ENCODE assay signal across 9 cellular contexts in genomic region chr1:234656981-234657651, GRCh38. TPM values are rescaled to one million over a fixed set of nuclear protein-coding genes. Genes with fewer than 3 reads are reported as not detected.
DNase-seq lines count a peak whose midpoint lies in the region; ATAC-seq and TF ChIP-seq lines count a peak whose summit lies in the region.
"Had no signal": no experiment of that assay in that cellular context is flagged by ENCODE, and none has a peak within 500 bp of the region (broad histone marks: within the 10 kb centered on the region; RNA-seq: fewer than 3 reads in every experiment).

No MANE protein-coding gene starts in this region.

- H3K9me2 ChIP-seq in hepatocyte (replicated peaks; ENCODE audit: insufficient read depth) = no peaks in the 10 kb centered on the region

- H3K79me2 ChIP-seq in hepatocyte = no peaks in the 10 kb centered on the region

- CTCF ChIA-PET in activated B cell treated with CpG ODN at 0.5 μM for 24 hours (lab: Charles Lee) = interaction anchor here (0.6 kb wide), 1 partner anchor 114 kb away, joined by 4 read pairs; no protein-coding TSS in a partner anchor

- no peaks in the 10 kb centered on the region for H3K27me3 Mint-ChIP-seq in activated B cell treated with CpG ODN at 0.5 μM for 24 hours

- H3K4me3 ChIP-seq in hepatocyte (no peak overlapping the region), thymus (ENCODE audit: low read length) (no peak overlapping the region), uterus (no peak overlapping the region)
- H3K4me3 ChIP-seq: BLaER1 had no signal

- H3K4me3 Mint-ChIP-seq in activated B cell treated with CpG ODN at 0.5 μM for 24 hours = no peak overlapping the region

- POLR2A ChIA-PET in activated B cell treated with CpG ODN at 0.5 μM for 24 hours (lab: Charles Lee) = interaction anchor here (0.6 to 1.8 kb wide), 3 partner anchors 13 to 74 kb away, joined by 3 read pairs; no protein-coding TSS in a partner anchor

- H3K4me2 ChIP-seq in hepatocyte = no peak overlapping the region
- H3K4me2 ChIP-seq: BLaER1 had no signal

- 85% methylated on average over 11 of the region's 11 CpGs for WGBS in hepatocyte (ENCODE audit: low lambda C conversion rate, missing lambda C conversion rate)
- 79% methylated on average over 11 of the region's 11 CpGs for WGBS in thymus

- TF ChIP-seq POLR2A in uterus (IDR thresholded peaks at IDR 0.05) = no peak

- no peak overlapping the region for H2AFZ ChIP-seq in hepatocyte

- H3K27ac Mint-ChIP-seq in activated B cell treated with CpG ODN at 0.5 μM for 24 hours = no peak overlapping the region

- no peaks in the 10 kb centered on the region for H4K20me1 ChIP-seq in hepatocyte (ENCODE audit: insufficient read depth, poor library complexity, severe bottlenecking)
- H4K20me1 ChIP-seq: BLaER1 had no signal

- intact Hi-C loops in activated B cell treated with CpG ODN at 0.5 μM for 24 hours (cut with micrococcal nuclease) (no loop called here), uterus (cut with DNase I; ENCODE audit: low total_unique reads) (no loop called here)

- H3K4me1 Mint-ChIP-seq in activated B cell treated with CpG ODN at 0.5 μM for 24 hours = peaks cover 9% of the 10 kb centered on the region

- H3K36me3 ChIP-seq in hepatocyte (replicated peaks; ENCODE audit: insufficient read depth, low read depth) (no peaks in the 10 kb centered on the region), thymus (ENCODE audit: control insufficient read depth, insufficient read depth) (no peaks in the 10 kb centered on the region), uterus (no peaks in the 10 kb centered on the region)
- H3K36me3 ChIP-seq: BLaER1 had no signal

- no peaks in the 10 kb centered on the region for H3K36me3 Mint-ChIP-seq in activated B cell treated with CpG ODN at 0.5 μM for 24 hours (ENCODE audit: low read depth)

- no peaks in the 10 kb centered on the region for H3K27me3 ChIP-seq in hepatocyte
- H3K27me3 ChIP-seq in thymus (ENCODE audit: control insufficient read depth, insufficient read depth) = no peaks in the 10 kb centered on the region
- H3K27me3 ChIP-seq in uterus = no peaks in the 10 kb centered on the region
- H3K27me3 ChIP-seq: BLaER1 had no signal

- DNase-seq in DMS53 (lab: John Stamatoyannopoulos, UW) (peak; percentile 44), DMS53 treated with DMSO at 0.1 percent for 48 hours (lab: John Stamatoyannopoulos, UW; ENCODE audit: unreplicated experiment) (no peak), activated B cell treated with CpG ODN at 0.5 μM for 24 hours (no peak), hepatocyte (ENCODE audit: low spot score) (no peak), NCI-H2029 treated with DMSO at 0.1 percent for 48 hours (lab: John Stamatoyannopoulos, UW) (no peak), uterus (no peak)

- no peaks in the 10 kb centered on the region for H3K9me3 ChIP-seq in hepatocyte (ENCODE audit: low read depth)
- no peaks in the 10 kb centered on the region for H3K9me3 ChIP-seq in thymus (ENCODE audit: control insufficient read depth)
- no peaks in the 10 kb centered on the region for H3K9me3 ChIP-seq in uterus
- H3K9me3 ChIP-seq: BLaER1 had no signal

- no peaks in the 10 kb centered on the region for H3K9me3 Mint-ChIP-seq in activated B cell treated with CpG ODN at 0.5 μM for 24 hours

- H3K27ac ChIP-seq in hepatocyte = peak overlapping the region; percentile 84
- peak overlapping the region; percentile 67 for H3K27ac ChIP-seq in thymus (ENCODE audit: low read depth)
- no peak overlapping the region for H3K27ac ChIP-seq in uterus
- H3K27ac ChIP-seq: BLaER1 had no signal

- no peak for TF ChIP-seq CTCF in activated B cell treated with CpG ODN at 0.5 μM for 24 hours (IDR thresholded peaks at IDR 0.05)
- no peak for TF ChIP-seq CTCF in hepatocyte (IDR thresholded peaks at IDR 0.05; ENCODE audit: poor library complexity)
- no peak for TF ChIP-seq CTCF in uterus (IDR thresholded peaks at IDR 0.05)

- H3K4me1 ChIP-seq in hepatocyte (ENCODE audit: insufficient read depth) = peaks cover 21% of the 10 kb centered on the region
- H3K4me1 ChIP-seq in thymus (ENCODE audit: control insufficient read depth, insufficient read depth, low read length) = no peaks in the 10 kb centered on the region
- H3K4me1 ChIP-seq in uterus = no peaks in the 10 kb centered on the region
- H3K4me1 ChIP-seq: BLaER1 had no signal

- peak; percentile 61 for ATAC-seq in HG03378 (IDR thresholded peaks at IDR 0.05; ENCODE audit: unreplicated experiment)
- peak; percentile 50 for ATAC-seq in activated B cell treated with CpG ODN at 0.5 μM for 24 hours (ENCODE audit: low read depth)

RNA-seq across cellular contexts. Expression of gene IRF2BP2, which starts 47.1 kb away (rescaled TPM):
- total RNA-seq in activated B cell treated with CpG ODN at 0.5 μM for 24 hours = 117 and 121 TPM in 2 replicates
- total RNA-seq in hepatocyte = 113 and 135 TPM in 2 replicates
- 65.9 and 68.2 TPM in 2 replicates for polyA plus RNA-seq in hepatocyte
- polyA plus RNA-seq in thymus = 60.3 TPM
- 100 to 1,000 TPM in 3 of 4 donors, 10 to 100 TPM in 1; 56.8 to 182 (median 124) TPM for total RNA-seq in uterus

Comparison
In these comparisons a context has a peak if more than half of its experiments do, and no peak if none do; other contexts are left out.
1. H3K27ac ChIP-seq: peak in hepatocyte (single experiment) and thymus (single experiment); none in uterus (0 of 2).